In genomic region chr1:12069616-12070244, GRCh38 we compare ENCODE assay signal across 13 cellular contexts. TPM values are rescaled to one million over a fixed set of nuclear protein-coding genes. Genes with fewer than 3 reads are reported as not detected.
DNase-seq lines count a peak whose midpoint lies in the region; ATAC-seq and TF ChIP-seq lines count a peak whose summit lies in the region.
"Had no signal": no experiment of that assay in that cellular context is flagged by ENCODE, and none has a peak within 500 bp of the region (broad histone marks: within the 10 kb centered on the region; RNA-seq: fewer than 3 reads in every experiment).

No MANE protein-coding gene starts in this region.

- H3K27ac ChIP-seq in caudate nucleus (ENCODE audit: low read depth, low read length), result no peak overlapping the region
- no peak overlapping the region for H3K27ac ChIP-seq in ascending aorta

- H3K9me3 Mint-ChIP-seq in activated T-helper 17 cell treated with anti-CD3 and anti-CD28 coated beads, Interleukin-2, amount 50 U/mL, for 72 hours, result no peaks in the 10 kb centered on the region
- H3K9me3 Mint-ChIP-seq in natural killer cell treated with Interleukin-12 subunit alpha and Interleukin-12 subunit beta and Interleukin-15 and Interleukin-18, amount 100 ng/mL, for 72 hours, result no peaks in the 10 kb centered on the region
- H3K9me3 Mint-ChIP-seq: CD4-positive, alpha-beta T cell had no signal

- peak; percentile 14 for TF ChIP-seq POLR2A in GM18526 (IDR thresholded peaks at IDR 0.05; ENCODE audit: extremely low read depth, insufficient read length)

- no peak for ATAC-seq in activated T-helper 17 cell treated with anti-CD3 and anti-CD28 coated beads, Interleukin-2, amount 50 U/mL, for 72 hours (replicated peaks)
- peak in 1 of 2 donors; percentile 14 for ATAC-seq in natural killer cell treated with Interleukin-12 subunit alpha and Interleukin-12 subunit beta and Interleukin-15 and Interleukin-18, amount 100 ng/mL, for 72 hours
- no peak for ATAC-seq in GM19463 (IDR thresholded peaks at IDR 0.05; ENCODE audit: unreplicated experiment)

- intact Hi-C loops in ascending aorta (cut with DNase I), result no loop called here

- H3K4me1 Mint-ChIP-seq in activated T-helper 17 cell treated with anti-CD3 and anti-CD28 coated beads, Interleukin-2, amount 50 U/mL, for 72 hours, result peaks cover 33% of the 10 kb centered on the region
- H3K4me1 Mint-ChIP-seq in natural killer cell treated with Interleukin-12 subunit alpha and Interleukin-12 subunit beta and Interleukin-15 and Interleukin-18, amount 100 ng/mL, for 72 hours (ENCODE audit: low read depth in 2 of 2), result peaks cover 36 to 44% of the 10 kb centered on the region in 2 donors

- TF ChIP-seq CTCF in ascending aorta (IDR thresholded peaks at IDR 0.05), result no peak

- no peak overlapping the region for H3K4me3 ChIP-seq in ascending aorta
- H3K4me3 ChIP-seq: HAP-1 had no signal

- peak overlapping the region; percentile 75 for H3K27ac Mint-ChIP-seq in activated T-helper 17 cell treated with anti-CD3 and anti-CD28 coated beads, Interleukin-2, amount 50 U/mL, for 72 hours
- peak overlapping the region; percentile 70 to 95 for H3K27ac Mint-ChIP-seq in natural killer cell treated with Interleukin-12 subunit alpha and Interleukin-12 subunit beta and Interleukin-15 and Interleukin-18, amount 100 ng/mL, for 72 hours
- H3K27ac Mint-ChIP-seq: CD4-positive, alpha-beta T cell had no signal

- DNase-seq in GF-D8 (lab: John Stamatoyannopoulos, UW) (peak; percentile 36), caudate nucleus (lab: John Stamatoyannopoulos, UW) (no peak), ascending aorta (ENCODE audit: low spot score in 2 of 2) (no peak)
- DNase-seq in natural killer cell treated with Interleukin-12 subunit alpha and Interleukin-12 subunit beta and Interleukin-15 and Interleukin-18, amount 100 ng/mL, for 72 hours (ENCODE audit: low spot score), result no peak
- DNase-seq: CD4-positive, alpha-beta T cell; NCI-H187 treated with DMSO at 0.1 percent for 48 hours; NCI-H524; stimulated activated CD8-positive, alpha-beta memory T cell treated with anti-CD3 and anti-CD28 coated beads, Interleukin-4, amount 100 ng/mL, for 48 hours had no signal

- H3K9me3 ChIP-seq in ascending aorta, result no peaks in the 10 kb centered on the region
- H3K9me3 ChIP-seq: HAP-1 had no signal

- H3K27me3 ChIP-seq in ascending aorta, result no peaks in the 10 kb centered on the region

- peaks cover 56% of the 10 kb centered on the region for H3K36me3 Mint-ChIP-seq in activated T-helper 17 cell treated with anti-CD3 and anti-CD28 coated beads, Interleukin-2, amount 50 U/mL, for 72 hours (ENCODE audit: low read depth)
- peaks cover 6% of the 10 kb centered on the region for H3K36me3 Mint-ChIP-seq in natural killer cell treated with Interleukin-12 subunit alpha and Interleukin-12 subunit beta and Interleukin-15 and Interleukin-18, amount 100 ng/mL, for 72 hours
- H3K36me3 Mint-ChIP-seq: brain had no signal

- no peaks in the 10 kb centered on the region for H3K36me3 ChIP-seq in ascending aorta
- H3K36me3 ChIP-seq: HAP-1 had no signal

- peak overlapping the region; percentile 76 for H3K4me3 Mint-ChIP-seq in activated T-helper 17 cell treated with anti-CD3 and anti-CD28 coated beads, Interleukin-2, amount 50 U/mL, for 72 hours
- peak overlapping the region; percentile 82 for H3K4me3 Mint-ChIP-seq in natural killer cell treated with Interleukin-12 subunit alpha and Interleukin-12 subunit beta and Interleukin-15 and Interleukin-18, amount 100 ng/mL, for 72 hours
- H3K4me3 Mint-ChIP-seq: CD4-positive, alpha-beta T cell had no signal

- H3K4me1 ChIP-seq in ascending aorta, result no peaks in the 10 kb centered on the region

- H3K27me3 Mint-ChIP-seq in activated T-helper 17 cell treated with anti-CD3 and anti-CD28 coated beads, Interleukin-2, amount 50 U/mL, for 72 hours, result peaks cover 10% of the 10 kb centered on the region
- peaks cover 18 to 19% of the 10 kb centered on the region in 2 donors for H3K27me3 Mint-ChIP-seq in natural killer cell treated with Interleukin-12 subunit alpha and Interleukin-12 subunit beta and Interleukin-15 and Interleukin-18, amount 100 ng/mL, for 72 hours

RNA-seq across cellular contexts. Expression of gene TNFRSF8, which starts 6.6 kb away (rescaled TPM):
- 100 to 1,000 TPM in 1 of 2 donors, 10 to 100 TPM in 1; 35.3 to 216 TPM for total RNA-seq in activated T-helper 17 cell treated with anti-CD3 and anti-CD28 coated beads, Interleukin-2, amount 50 U/mL, for 72 hours
- total RNA-seq in natural killer cell treated with Interleukin-12 subunit alpha and Interleukin-12 subunit beta and Interleukin-15 and Interleukin-18, amount 100 ng/mL, for 72 hours, result 10 to 100 TPM; 16.3 to 77.3 TPM
- total RNA-seq in ascending aorta, result 22.8 TPM

RNA-seq across cellular contexts. Expression of gene MIIP, which starts 50.4 kb away (rescaled TPM):
- total RNA-seq in activated T-helper 17 cell treated with anti-CD3 and anti-CD28 coated beads, Interleukin-2, amount 50 U/mL, for 72 hours, result 100 to 1,000 TPM in 1 of 2 donors, 10 to 100 TPM in 1; 51.1 to 115 TPM
- 100 to 1,000 TPM in 1 of 2 donors, 10 to 100 TPM in 1; 52.5 to 118 TPM for total RNA-seq in natural killer cell treated with Interleukin-12 subunit alpha and Interleukin-12 subunit beta and Interleukin-15 and Interleukin-18, amount 100 ng/mL, for 72 hours
- 51.5 TPM for total RNA-seq in ascending aorta
